Comparison of ENCODE assay signal across 7 cellular contexts in the genomic region with DNA sequence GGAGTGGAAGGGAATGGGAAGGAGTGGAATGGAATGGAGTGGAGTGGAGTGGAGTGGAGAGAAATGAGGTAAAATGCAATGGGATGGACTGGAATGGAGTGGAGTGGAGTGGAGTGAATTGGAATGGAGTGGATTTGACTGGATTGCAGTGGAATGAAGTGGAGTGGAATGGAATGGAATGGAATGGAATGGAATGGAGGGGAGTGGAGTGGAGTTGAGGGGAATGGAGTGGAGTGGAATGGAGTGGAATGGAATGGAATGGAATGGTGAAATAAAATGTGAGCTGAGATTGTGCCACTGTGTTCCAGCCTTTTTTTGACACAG.
DNase-seq lines count a peak whose midpoint lies in the region; ATAC-seq and TF ChIP-seq lines count a peak whose summit lies in the region.
"Not testable (repeated sequence)": the region's sequence is repeated elsewhere in the genome, so short reads cannot be mapped to it uniquely, and the experiment has no call there.

No MANE protein-coding gene starts in this region.

- intact Hi-C loops in Right ventricle myocardium inferior (cut with DNase I); right lobe of liver (cut with DNase I); gastrocnemius medialis (cut with DNase I; ENCODE audit: low total_unique reads): not testable (repeated sequence)

- not testable (repeated sequence) for H3K27me3 ChIP-seq in GM23338 (ENCODE audit: insufficient read depth); right lobe of liver; gastrocnemius medialis

- not testable (repeated sequence) for H3K4me1 Mint-ChIP-seq in GM23338

- not testable (repeated sequence) for H3F3A ChIP-seq in GM23338 (replicated peaks; ENCODE audit: low read depth)

- not testable (repeated sequence) for H3K79me2 ChIP-seq in GM23338 (replicated peaks; ENCODE audit: insufficient read depth)

- not testable (repeated sequence) for DNase-seq in GM23338 (ENCODE audit: low spot score); Right ventricle myocardium inferior (ENCODE audit: missing footprints); right lobe of liver; gastrocnemius medialis

- H4K20me1 ChIP-seq in GM23338 (replicated peaks; ENCODE audit: insufficient read depth): not testable (repeated sequence)

- in situ Hi-C loops in gastrocnemius medialis (cut with MboI; ENCODE audit: low sequenced_read_pairs in 4 of 4): not testable (repeated sequence)

- H2AFZ ChIP-seq in GM23338: not testable (repeated sequence)

- TF ChIP-seq CTCF in GM23338 (conservative IDR thresholded peaks at IDR 0.05; ENCODE audit: low read depth in 2 of 2); right lobe of liver (IDR thresholded peaks at IDR 0.05); gastrocnemius medialis (IDR thresholded peaks at IDR 0.05 in 4 of 5, conservative IDR thresholded peaks at IDR 0.05 in 1 of 5): not testable (repeated sequence)

- peaks cover 14% of the 10 kb centered on the region for H3K27me3 Mint-ChIP-seq in GM23338 (ENCODE audit: insufficient read depth, low read depth, poor library complexity)

- not testable (repeated sequence) for H3K4me2 ChIP-seq in GM23338

- peaks cover 30% of the 10 kb centered on the region for H3K36me3 Mint-ChIP-seq in GM23338 (ENCODE audit: low read depth)

- not testable (repeated sequence) for H3K4me3 Mint-ChIP-seq in GM23338

- H3K9me3 ChIP-seq in right lobe of liver: peaks cover 0 to 12% (median 3%) of the 10 kb centered on the region in 4 donors
- peaks cover 5 to 12% (median 6%) of the 10 kb centered on the region in 3 donors for H3K9me3 ChIP-seq in gastrocnemius medialis

- peaks cover 11% of the 10 kb centered on the region; the same call in 1 of the 2 replicates for H3K36me3 ChIP-seq in GM23338 (ENCODE audit: insufficient read depth)
- H3K36me3 ChIP-seq in right lobe of liver, gastrocnemius medialis: not testable (repeated sequence)

- ATAC-seq in GM18907 (IDR thresholded peaks at IDR 0.05; ENCODE audit: unreplicated experiment): peak; percentile 37
- not testable (repeated sequence) for ATAC-seq in GM23338
- ATAC-seq in HG03045 (IDR thresholded peaks at IDR 0.05; ENCODE audit: unreplicated experiment): peak; percentile 27
- ATAC-seq in SK-N-SH treated with all-trans-retinoic acid at 6 μM for 48 hours: peak; percentile 39; the same call in 2 of the 3 replicates
- peak; percentile 64 for ATAC-seq in Right ventricle myocardium inferior
- ATAC-seq in right lobe of liver: peak; percentile 44 to 54 (median 50)
- ATAC-seq in gastrocnemius medialis: peak; percentile 22 to 46

- not testable (repeated sequence) for H3K4me1 ChIP-seq in GM23338 (ENCODE audit: insufficient read depth); right lobe of liver; gastrocnemius medialis

- not testable (repeated sequence) for H3K9me2 ChIP-seq in GM23338 (ENCODE audit: insufficient read depth)

- H3K9me3 Mint-ChIP-seq in GM23338: peaks cover 34% of the 10 kb centered on the region

- not testable (repeated sequence) for H3K27ac ChIP-seq in GM23338 (ENCODE audit: low read depth); right lobe of liver; gastrocnemius medialis

- not testable (repeated sequence) for H3K27ac Mint-ChIP-seq in GM23338

- TF ChIP-seq POLR2A in right lobe of liver (IDR thresholded peaks at IDR 0.05); gastrocnemius medialis (IDR thresholded peaks at IDR 0.05): not testable (repeated sequence)

- H3K4me3 ChIP-seq in GM23338: peak overlapping the region; percentile 40; the same call in 1 of the 2 replicates
- not testable (repeated sequence) for H3K4me3 ChIP-seq in right lobe of liver, gastrocnemius medialis
